Comparison of ENCODE assay signal across 1 cellular context in the genomic region with DNA sequence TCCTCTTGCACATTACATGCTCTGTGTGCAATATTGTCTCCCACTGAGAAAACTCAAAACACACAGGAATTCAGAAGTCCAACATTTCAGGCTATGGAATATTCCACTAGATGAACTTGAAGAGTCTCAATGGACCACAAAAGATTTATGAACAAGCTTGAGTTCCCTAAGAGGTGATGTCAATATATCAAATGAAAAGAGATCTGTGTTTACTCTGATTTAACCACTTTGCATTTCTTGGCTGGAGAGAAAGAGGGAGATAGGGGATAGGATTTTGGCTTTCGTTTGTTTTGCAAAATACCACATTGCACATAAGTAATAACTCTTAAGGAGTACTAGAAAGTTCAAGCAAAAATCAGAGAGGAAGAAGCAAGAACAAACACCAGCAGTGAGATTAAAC.
TF ChIP-seq lines count a peak whose summit lies in the region.

No MANE protein-coding gene starts in this region.

TF ChIP-seq in IMR-90, 13 proteins besides CTCF, POLR2A, EP300 and RAD21 (continued from another document):
- TF ChIP-seq, protein P1, sequence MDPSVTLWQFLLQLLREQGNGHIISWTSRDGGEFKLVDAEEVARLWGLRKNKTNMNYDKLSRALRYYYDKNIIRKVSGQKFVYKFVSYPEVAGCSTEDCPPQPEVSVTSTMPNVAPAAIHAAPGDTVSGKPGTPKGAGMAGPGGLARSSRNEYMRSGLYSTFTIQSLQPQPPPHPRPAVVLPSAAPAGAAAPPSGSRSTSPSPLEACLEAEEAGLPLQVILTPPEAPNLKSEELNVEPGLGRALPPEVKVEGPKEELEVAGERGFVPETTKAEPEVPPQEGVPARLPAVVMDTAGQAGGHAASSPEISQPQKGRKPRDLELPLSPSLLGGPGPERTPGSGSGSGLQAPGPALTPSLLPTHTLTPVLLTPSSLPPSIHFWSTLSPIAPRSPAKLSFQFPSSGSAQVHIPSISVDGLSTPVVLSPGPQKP (IDR thresholded peaks at IDR 0.05; ENCODE audit: borderline replicate concordance, low read depth, low read length), result no peak
- no peak for TF ChIP-seq MXI1 (IDR thresholded peaks at IDR 0.05; ENCODE audit: borderline replicate concordance, low read depth, low read length)
- no peak for TF ChIP-seq CEBPB (IDR thresholded peaks at IDR 0.05; ENCODE audit: low read depth, low read length)
- TF ChIP-seq SMC3 (IDR thresholded peaks at IDR 0.05; ENCODE audit: low read depth, low read length), result no peak
- TF ChIP-seq RCOR1 (IDR thresholded peaks at IDR 0.05; ENCODE audit: insufficient replicate concordance, low read length), result no peak
